13 cellular contexts compared by ENCODE assay signal in the genomic region with DNA sequence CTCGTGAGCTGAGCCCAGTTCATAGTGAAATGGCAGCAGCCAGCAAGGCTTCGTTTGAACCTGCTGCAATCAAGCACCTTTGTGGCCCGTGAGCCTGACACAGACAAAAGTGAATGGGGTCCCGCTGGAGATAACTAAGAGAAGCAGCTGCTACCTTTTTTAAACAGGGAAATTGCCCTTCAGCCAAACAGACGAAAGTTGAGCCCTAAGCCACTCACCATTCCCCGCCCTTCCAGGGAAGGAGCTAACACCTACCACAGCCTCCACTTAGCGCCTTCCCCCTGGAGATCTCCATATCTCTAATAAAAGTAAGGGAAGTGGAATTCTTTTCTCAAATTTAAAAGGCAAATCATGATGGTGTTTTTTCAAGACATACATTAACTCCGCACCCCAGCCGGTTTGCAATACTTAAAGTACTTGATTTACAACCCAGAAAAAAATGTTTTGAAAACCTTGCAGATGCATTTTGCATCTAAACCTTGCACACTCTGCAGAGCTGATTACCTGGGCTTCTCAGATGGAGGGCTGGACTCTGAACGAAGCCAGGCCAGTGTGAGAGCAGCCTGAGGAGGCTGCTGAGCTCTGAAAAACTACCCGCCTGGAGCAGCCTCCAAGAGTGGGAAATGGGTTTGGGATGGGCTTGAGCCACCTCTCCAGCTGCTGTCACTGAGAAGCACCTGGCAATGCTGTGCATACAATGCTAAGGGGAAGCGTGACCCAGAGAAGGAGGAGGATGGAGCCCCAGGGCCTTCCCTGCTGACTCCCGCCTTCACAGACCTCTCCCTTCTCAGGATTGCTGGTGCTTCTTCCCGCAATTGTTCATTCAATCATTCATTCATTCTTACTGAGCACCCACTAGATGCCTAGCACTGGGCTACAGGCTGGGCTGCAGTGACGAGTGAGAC. TPM values are rescaled to one million over a fixed set of nuclear protein-coding genes. Genes with fewer than 3 reads are reported as not detected.
DNase-seq lines count a peak whose midpoint lies in the region; ATAC-seq and TF ChIP-seq lines count a peak whose summit lies in the region.
"Had no signal": no experiment of that assay in that cellular context is flagged by ENCODE, and none has a peak within 500 bp of the region (broad histone marks: within the 10 kb centered on the region; RNA-seq: fewer than 3 reads in every experiment).

No MANE protein-coding gene starts in this region.

- no peak overlapping the region for H3K14ac ChIP-seq in trophoblast cell (ENCODE audit: low read length)

- peaks cover 5 to 16% of the 10 kb centered on the region in 2 experiments for H3K36me3 ChIP-seq in trophoblast cell (ENCODE audit: control insufficient read depth in 1 of 2, insufficient read depth in 2 of 2, low read length in 2 of 2)

- peak; percentile 50 for DNase-seq in NCI-H146 (lab: John Stamatoyannopoulos, UW)
- DNase-seq in NCI-H146 treated with DMSO at 0.1 percent for 48 hours (lab: John Stamatoyannopoulos, UW; ENCODE audit: unreplicated experiment): no peak
- peak; percentile 69 to 79 for DNase-seq in NCI-H187 (lab: John Stamatoyannopoulos, UW)
- DNase-seq in WTC11 (ENCODE audit: low spot score): no peak
- DNase-seq in trophoblast cell: no peak
- no peak for DNase-seq in head of caudate nucleus
- no peak for DNase-seq in CD4-positive, alpha-beta T cell
- no peak for DNase-seq in activated CD4-positive, alpha-beta memory T cell treated with anti-CD3 and anti-CD28 coated beads for 36 hours
- DNase-seq: anterior cingulate cortex; GM23248; stimulated activated naive B cell treated with anti-CD40 and anti-IgM and Interleukin-4, amounts not matched to agents 10 μg/mL and 1 μg/mL and 100 μg/mL, for 72 hours had no signal

- peak overlapping the region; percentile 15 for H3K27ac ChIP-seq in trophoblast cell (ENCODE audit: low read depth, low read length)
- H3K27ac ChIP-seq in CD4-positive, alpha-beta T cell (ENCODE audit: low read depth, low read length): no peak overlapping the region
- H3K27ac ChIP-seq: GM23248, SK-N-MC had no signal

- H3K9ac ChIP-seq in trophoblast cell (ENCODE audit: low read length): no peak overlapping the region
- H3K9ac ChIP-seq: GM23248 had no signal

- H2BK12ac ChIP-seq in trophoblast cell (ENCODE audit: low read length): no peak overlapping the region

- H3K27ac Mint-ChIP-seq in WTC11: peak overlapping the region; percentile 67
- no peak overlapping the region for H3K27ac Mint-ChIP-seq in CD4-positive, alpha-beta T cell
- no peak overlapping the region for H3K27ac Mint-ChIP-seq in activated CD4-positive, alpha-beta memory T cell treated with anti-CD3 and anti-CD28 coated beads for 36 hours
- H3K27ac Mint-ChIP-seq: stimulated activated naive B cell treated with anti-CD40 and anti-IgM and Interleukin-4, amounts not matched to agents 10 μg/mL and 1 μg/mL and 100 μg/mL, for 72 hours had no signal

- H4K91ac ChIP-seq in trophoblast cell (ENCODE audit: low read depth, low read length): no peak overlapping the region

- H3K79me2 ChIP-seq in trophoblast cell (ENCODE audit: control insufficient read depth, insufficient read depth, low read length, poor library complexity): peaks cover 39% of the 10 kb centered on the region

- no peak overlapping the region for H3K4me3 ChIP-seq in trophoblast cell (ENCODE audit: low read depth, low read length)
- H3K4me3 ChIP-seq: GM23248, SK-N-MC had no signal

- CTCF ChIA-PET in WTC11 (lab: Charles Lee): interaction anchor here (0.8 to 1.4 kb wide), 3 partner anchors 13 to 385 kb away, joined by 3 to 4 read pairs (median 3); no protein-coding TSS in a partner anchor
- CTCF ChIA-PET in CD4-positive, alpha-beta T cell (lab: Charles Lee): no interaction called here
- CTCF ChIA-PET in activated CD4-positive, alpha-beta memory T cell treated with anti-CD3 and anti-CD28 coated beads for 36 hours (lab: Charles Lee): interaction anchor here (0.6 to 0.7 kb wide), 2 partner anchors 81 to 743 kb away, joined by 3 read pairs; no protein-coding TSS in a partner anchor

- H2AK5ac ChIP-seq in trophoblast cell (ENCODE audit: low read length): no peak overlapping the region

- peak; percentile 25 for ATAC-seq in WTC11
- ATAC-seq in CD4-positive, alpha-beta T cell (ENCODE audit: poor library complexity): no peak
- ATAC-seq: stimulated activated naive B cell treated with anti-CD40 and anti-IgM and Interleukin-4, amounts not matched to agents 10 μg/mL and 1 μg/mL and 100 μg/mL, for 72 hours had no signal

- no peak overlapping the region for H3K23ac ChIP-seq in trophoblast cell (ENCODE audit: low read length)

- H3K4me2 ChIP-seq in trophoblast cell (ENCODE audit: low read length): no peak overlapping the region

- no peak overlapping the region for H3K4me3 Mint-ChIP-seq in WTC11
- H3K4me3 Mint-ChIP-seq in CD4-positive, alpha-beta T cell: no peak overlapping the region
- no peak overlapping the region for H3K4me3 Mint-ChIP-seq in activated CD4-positive, alpha-beta memory T cell treated with anti-CD3 and anti-CD28 coated beads for 36 hours
- H3K4me3 Mint-ChIP-seq: stimulated activated naive B cell treated with anti-CD40 and anti-IgM and Interleukin-4, amounts not matched to agents 10 μg/mL and 1 μg/mL and 100 μg/mL, for 72 hours had no signal

- peak overlapping the region; percentile 87 for H3K4ac ChIP-seq in trophoblast cell (ENCODE audit: low read depth, low read length)

- H2AFZ ChIP-seq in trophoblast cell (ENCODE audit: insufficient read depth, low read length, poor library complexity): no peak overlapping the region
- H2AFZ ChIP-seq: GM23248 had no signal

- peak overlapping the region; percentile 11 for H3K18ac ChIP-seq in trophoblast cell (ENCODE audit: low read length)

- no CpG with 5 or more reads among the region's 15 CpGs for WGBS in trophoblast cell (ENCODE audit: extremely low coverage, insufficient coverage, insufficient read length)

- H2BK120ac ChIP-seq in trophoblast cell (ENCODE audit: insufficient read depth, low read length, poor library complexity): no peak overlapping the region

- H3K27me3 Mint-ChIP-seq in WTC11 (ENCODE audit: low read depth): no peaks in the 10 kb centered on the region
- peaks cover 44% of the 10 kb centered on the region for H3K27me3 Mint-ChIP-seq in CD4-positive, alpha-beta T cell
- peaks cover 23% of the 10 kb centered on the region for H3K27me3 Mint-ChIP-seq in activated CD4-positive, alpha-beta memory T cell treated with anti-CD3 and anti-CD28 coated beads for 36 hours

- intact Hi-C loops in head of caudate nucleus (cut with DNase I): no loop called here
- intact Hi-C loops in CD4-positive, alpha-beta T cell (cut with DNase I, micrococcal nuclease): no loop called here
- intact Hi-C loops in activated CD4-positive, alpha-beta memory T cell treated with anti-CD3 and anti-CD28 coated beads for 36 hours (cut with micrococcal nuclease): no loop called here

- H3K27me3 ChIP-seq in trophoblast cell (ENCODE audit: insufficient read depth, low read length): no peaks in the 10 kb centered on the region
- H3K27me3 ChIP-seq in CD4-positive, alpha-beta T cell (ENCODE audit: control insufficient read depth, insufficient read depth, low read length): peaks cover 6% of the 10 kb centered on the region

- TF ChIP-seq CTCF in WTC11 (IDR thresholded peaks at IDR 0.05): no peak
- TF ChIP-seq CTCF in CD4-positive, alpha-beta T cell (IDR thresholded peaks at IDR 0.05): no peak

- no peaks in the 10 kb centered on the region for H3K9me3 Mint-ChIP-seq in WTC11
- no peaks in the 10 kb centered on the region for H3K9me3 Mint-ChIP-seq in CD4-positive, alpha-beta T cell
- no peaks in the 10 kb centered on the region for H3K9me3 Mint-ChIP-seq in activated CD4-positive, alpha-beta memory T cell treated with anti-CD3 and anti-CD28 coated beads for 36 hours
- H3K9me3 Mint-ChIP-seq: stimulated activated naive B cell treated with anti-CD40 and anti-IgM and Interleukin-4, amounts not matched to agents 10 μg/mL and 1 μg/mL and 100 μg/mL, for 72 hours had no signal

- H3K4me1 ChIP-seq in trophoblast cell (ENCODE audit: control insufficient read depth in 1 of 2, insufficient read depth in 2 of 2, low read length in 2 of 2): peaks cover 38 to 52% of the 10 kb centered on the region in 2 experiments

- peaks cover 2% of the 10 kb centered on the region for H3K79me1 ChIP-seq in trophoblast cell (ENCODE audit: low read length)

- H3K4me1 Mint-ChIP-seq in WTC11: peaks cover 92% of the 10 kb centered on the region
- no peaks in the 10 kb centered on the region for H3K4me1 Mint-ChIP-seq in CD4-positive, alpha-beta T cell (ENCODE audit: low read depth)
- H3K4me1 Mint-ChIP-seq in activated CD4-positive, alpha-beta memory T cell treated with anti-CD3 and anti-CD28 coated beads for 36 hours (ENCODE audit: low read depth): no peaks in the 10 kb centered on the region
- H3K4me1 Mint-ChIP-seq: stimulated activated naive B cell treated with anti-CD40 and anti-IgM and Interleukin-4, amounts not matched to agents 10 μg/mL and 1 μg/mL and 100 μg/mL, for 72 hours had no signal

- H4K12ac ChIP-seq in trophoblast cell (ENCODE audit: low read depth, low read length): no peak overlapping the region

- no peaks in the 10 kb centered on the region for H3K9me3 ChIP-seq in trophoblast cell (ENCODE audit: insufficient read depth, low read depth, low read length)
- H3K9me3 ChIP-seq in CD4-positive, alpha-beta T cell (ENCODE audit: control insufficient read depth, low read length): no peaks in the 10 kb centered on the region

- no peaks in the 10 kb centered on the region for H3K36me3 Mint-ChIP-seq in WTC11
- no peaks in the 10 kb centered on the region for H3K36me3 Mint-ChIP-seq in CD4-positive, alpha-beta T cell (ENCODE audit: low read depth)
- no peaks in the 10 kb centered on the region for H3K36me3 Mint-ChIP-seq in activated CD4-positive, alpha-beta memory T cell treated with anti-CD3 and anti-CD28 coated beads for 36 hours
- H3K36me3 Mint-ChIP-seq: stimulated activated naive B cell treated with anti-CD40 and anti-IgM and Interleukin-4, amounts not matched to agents 10 μg/mL and 1 μg/mL and 100 μg/mL, for 72 hours had no signal

- POLR2A ChIA-PET in WTC11 (lab: Charles Lee): interaction anchor here (1.9 kb wide), 1 partner anchor 10 kb away, joined by 10 read pairs; a partner anchor contains a TSS
- POLR2A ChIA-PET in CD4-positive, alpha-beta T cell (lab: Charles Lee): no interaction called here
- POLR2A ChIA-PET in activated CD4-positive, alpha-beta memory T cell treated with anti-CD3 and anti-CD28 coated beads for 36 hours (lab: Charles Lee): no interaction called here

- H2BK5ac ChIP-seq in trophoblast cell (ENCODE audit: low read depth, low read length, poor library complexity): no peak overlapping the region

- no peak overlapping the region for H4K8ac ChIP-seq in trophoblast cell (ENCODE audit: low read depth, low read length)

TF ChIP-seq in WTC11, 78 proteins besides CTCF, POLR2A, EP300 and RAD21 (continues in another document):
- TF ChIP-seq ZNF423 (CRISPR knock-in tag; IDR thresholded peaks at IDR 0.05) (no peak), NR1H2 (CRISPR knock-in tag; IDR thresholded peaks at IDR 0.05) (no peak), GRHL2 (CRISPR knock-in tag; IDR thresholded peaks at IDR 0.05; ENCODE audit: insufficient replicate concordance, severe bottlenecking) (no peak), TEAD1 (CRISPR knock-in tag; IDR thresholded peaks at IDR 0.05) (no peak)

RNA-seq across cellular contexts. Expression of a gene that starts 10.0 kb away (rescaled TPM):
- total RNA-seq in WTC11 (2021): 10.3 to 15.9 TPM (median 12.3 TPM) in 3 replicates
- polyA plus RNA-seq in trophoblast cell (2013): 34.0 and 34.8 TPM in 2 replicates
- total RNA-seq in CD4-positive, alpha-beta T cell: under 1 TPM in 1 of 2 experiments, not detected in 1; 0.16 TPM
- total RNA-seq in activated CD4-positive, alpha-beta memory T cell treated with anti-CD3 and anti-CD28 coated beads for 36 hours: under 1 TPM in 1 of 2 experiments, not detected in 1; 0.05 TPM
- total RNA-seq: activated CD8-positive, alpha-beta memory T cell treated with anti-CD3 and anti-CD28 coated beads for 36 hours had no signal

Comparison
In these comparisons a context has a peak if more than half of its experiments do, and no peak if none do; other contexts are left out.
1. DNase-seq: peak in NCI-H146 (single experiment) and NCI-H187 (2 of 2); none in NCI-H146 treated with DMSO at 0.1 percent for 48 hours (single experiment), WTC11 (single experiment), trophoblast cell (0 of 2), head of caudate nucleus (0 of 42), CD4-positive, alpha-beta T cell (0 of 10) and activated CD4-positive, alpha-beta memory T cell treated with anti-CD3 and anti-CD28 coated beads for 36 hours (single experiment).